Comparison of ENCODE assay signal across 1 cellular context in the genomic region with DNA sequence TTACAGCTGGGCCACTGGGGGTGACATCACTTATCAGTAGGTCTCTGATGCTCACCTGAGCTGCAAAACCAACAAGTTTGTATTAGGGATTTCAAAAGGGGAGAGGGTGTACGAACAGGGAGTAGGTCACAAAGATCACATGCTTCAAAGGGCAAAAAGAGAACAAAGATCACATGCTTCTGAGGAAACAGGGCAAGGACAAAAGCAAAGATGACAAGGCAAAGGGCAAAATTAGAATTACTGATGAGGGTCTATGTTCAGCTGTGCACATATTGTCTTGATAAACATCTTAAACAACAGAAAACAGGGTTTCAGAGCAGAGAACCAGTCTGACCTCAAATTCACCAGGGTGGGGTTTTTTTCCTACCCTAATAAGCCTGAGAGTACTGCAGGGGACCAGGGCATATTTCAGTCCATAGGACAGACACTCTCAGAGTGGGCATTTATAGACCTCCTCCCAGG.
TF ChIP-seq lines count a peak whose summit lies in the region.

No MANE protein-coding gene starts in this region.

TF ChIP-seq in HepG2, 621 proteins besides CTCF, POLR2A, EP300 and RAD21 (continued from another document and continues in another):
- TF ChIP-seq, protein P1, sequence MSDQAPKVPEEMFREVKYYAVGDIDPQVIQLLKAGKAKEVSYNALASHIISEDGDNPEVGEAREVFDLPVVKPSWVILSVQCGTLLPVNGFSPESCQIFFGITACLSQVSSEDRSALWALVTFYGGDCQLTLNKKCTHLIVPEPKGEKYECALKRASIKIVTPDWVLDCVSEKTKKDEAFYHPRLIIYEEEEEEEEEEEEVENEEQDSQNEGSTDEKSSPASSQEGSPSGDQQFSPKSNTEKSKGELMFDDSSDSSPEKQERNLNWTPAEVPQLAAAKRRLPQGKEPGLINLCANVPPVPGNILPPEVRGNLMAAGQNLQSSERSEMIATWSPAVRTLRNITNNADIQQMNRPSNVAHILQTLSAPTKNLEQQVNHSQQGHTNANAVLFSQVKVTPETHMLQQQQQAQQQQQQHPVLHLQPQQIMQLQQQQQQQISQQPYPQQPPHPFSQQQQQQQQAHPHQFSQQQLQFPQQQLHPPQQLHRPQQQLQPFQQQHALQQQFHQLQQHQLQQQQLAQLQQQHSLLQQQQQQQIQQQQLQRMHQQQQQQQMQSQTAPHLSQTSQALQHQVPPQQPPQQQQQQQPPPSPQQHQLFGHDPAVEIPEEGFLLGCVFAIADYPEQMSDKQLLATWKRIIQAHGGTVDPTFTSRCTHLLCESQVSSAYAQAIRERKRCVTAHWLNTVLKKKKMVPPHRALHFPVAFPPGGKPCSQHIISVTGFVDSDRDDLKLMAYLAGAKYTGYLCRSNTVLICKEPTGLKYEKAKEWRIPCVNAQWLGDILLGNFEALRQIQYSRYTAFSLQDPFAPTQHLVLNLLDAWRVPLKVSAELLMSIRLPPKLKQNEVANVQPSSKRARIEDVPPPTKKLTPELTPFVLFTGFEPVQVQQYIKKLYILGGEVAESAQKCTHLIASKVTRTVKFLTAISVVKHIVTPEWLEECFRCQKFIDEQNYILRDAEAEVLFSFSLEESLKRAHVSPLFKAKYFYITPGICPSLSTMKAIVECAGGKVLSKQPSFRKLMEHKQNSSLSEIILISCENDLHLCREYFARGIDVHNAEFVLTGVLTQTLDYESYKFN (CRISPR knock-in tag; conservative IDR thresholded peaks at IDR 0.05): peak; percentile 93
- 0 out of 2 replicates have a peak, but pooled peaks have one; percentile 55 for TF ChIP-seq ZFP90 (CRISPR knock-in tag; IDR thresholded peaks at IDR 0.05; ENCODE audit: borderline replicate concordance)
- peak; percentile 83 for TF ChIP-seq PITX1 (CRISPR knock-in tag; IDR thresholded peaks at IDR 0.05)
- peak; percentile 82 for TF ChIP-seq MED1 (CRISPR knock-in tag; IDR thresholded peaks at IDR 0.05)
- TF ChIP-seq ZNF747 (CRISPR knock-in tag; IDR thresholded peaks at IDR 0.05; ENCODE audit: borderline replicate concordance): 0 out of 2 replicates have a peak, but pooled peaks have one; percentile 58
- peak; percentile 58 for TF ChIP-seq CEBPG (CRISPR knock-in tag; IDR thresholded peaks at IDR 0.05)
- TF ChIP-seq LCORL (IDR thresholded peaks at IDR 0.05): peak; percentile 84
- TF ChIP-seq LCORL (CRISPR knock-in tag; IDR thresholded peaks at IDR 0.05): peak; percentile 62; the same call in 1 of the 2 replicates
- TF ChIP-seq SOX5 (CRISPR knock-in tag; IDR thresholded peaks at IDR 0.05; ENCODE audit: borderline replicate concordance): peak; percentile 98
- peak; percentile 80 for TF ChIP-seq RARA (CRISPR knock-in tag; IDR thresholded peaks at IDR 0.05)
- TF ChIP-seq, protein P2, sequence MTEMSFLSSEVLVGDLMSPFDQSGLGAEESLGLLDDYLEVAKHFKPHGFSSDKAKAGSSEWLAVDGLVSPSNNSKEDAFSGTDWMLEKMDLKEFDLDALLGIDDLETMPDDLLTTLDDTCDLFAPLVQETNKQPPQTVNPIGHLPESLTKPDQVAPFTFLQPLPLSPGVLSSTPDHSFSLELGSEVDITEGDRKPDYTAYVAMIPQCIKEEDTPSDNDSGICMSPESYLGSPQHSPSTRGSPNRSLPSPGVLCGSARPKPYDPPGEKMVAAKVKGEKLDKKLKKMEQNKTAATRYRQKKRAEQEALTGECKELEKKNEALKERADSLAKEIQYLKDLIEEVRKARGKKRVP (CRISPR knock-in tag; IDR thresholded peaks at IDR 0.05): 0 out of 4 replicates have a peak, but pooled peaks of 1 of the 2 experiments have one; percentile 29
- TF ChIP-seq, protein P3, sequence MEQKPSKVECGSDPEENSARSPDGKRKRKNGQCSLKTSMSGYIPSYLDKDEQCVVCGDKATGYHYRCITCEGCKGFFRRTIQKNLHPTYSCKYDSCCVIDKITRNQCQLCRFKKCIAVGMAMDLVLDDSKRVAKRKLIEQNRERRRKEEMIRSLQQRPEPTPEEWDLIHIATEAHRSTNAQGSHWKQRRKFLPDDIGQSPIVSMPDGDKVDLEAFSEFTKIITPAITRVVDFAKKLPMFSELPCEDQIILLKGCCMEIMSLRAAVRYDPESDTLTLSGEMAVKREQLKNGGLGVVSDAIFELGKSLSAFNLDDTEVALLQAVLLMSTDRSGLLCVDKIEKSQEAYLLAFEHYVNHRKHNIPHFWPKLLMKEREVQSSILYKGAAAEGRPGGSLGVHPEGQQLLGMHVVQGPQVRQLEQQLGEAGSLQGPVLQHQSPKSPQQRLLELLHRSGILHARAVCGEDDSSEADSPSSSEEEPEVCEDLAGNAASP (CRISPR knock-in tag; IDR thresholded peaks at IDR 0.05; ENCODE audit: borderline replicate concordance): peak; percentile 55; the same call in 1 of the 2 replicates
- TF ChIP-seq, protein P4, sequence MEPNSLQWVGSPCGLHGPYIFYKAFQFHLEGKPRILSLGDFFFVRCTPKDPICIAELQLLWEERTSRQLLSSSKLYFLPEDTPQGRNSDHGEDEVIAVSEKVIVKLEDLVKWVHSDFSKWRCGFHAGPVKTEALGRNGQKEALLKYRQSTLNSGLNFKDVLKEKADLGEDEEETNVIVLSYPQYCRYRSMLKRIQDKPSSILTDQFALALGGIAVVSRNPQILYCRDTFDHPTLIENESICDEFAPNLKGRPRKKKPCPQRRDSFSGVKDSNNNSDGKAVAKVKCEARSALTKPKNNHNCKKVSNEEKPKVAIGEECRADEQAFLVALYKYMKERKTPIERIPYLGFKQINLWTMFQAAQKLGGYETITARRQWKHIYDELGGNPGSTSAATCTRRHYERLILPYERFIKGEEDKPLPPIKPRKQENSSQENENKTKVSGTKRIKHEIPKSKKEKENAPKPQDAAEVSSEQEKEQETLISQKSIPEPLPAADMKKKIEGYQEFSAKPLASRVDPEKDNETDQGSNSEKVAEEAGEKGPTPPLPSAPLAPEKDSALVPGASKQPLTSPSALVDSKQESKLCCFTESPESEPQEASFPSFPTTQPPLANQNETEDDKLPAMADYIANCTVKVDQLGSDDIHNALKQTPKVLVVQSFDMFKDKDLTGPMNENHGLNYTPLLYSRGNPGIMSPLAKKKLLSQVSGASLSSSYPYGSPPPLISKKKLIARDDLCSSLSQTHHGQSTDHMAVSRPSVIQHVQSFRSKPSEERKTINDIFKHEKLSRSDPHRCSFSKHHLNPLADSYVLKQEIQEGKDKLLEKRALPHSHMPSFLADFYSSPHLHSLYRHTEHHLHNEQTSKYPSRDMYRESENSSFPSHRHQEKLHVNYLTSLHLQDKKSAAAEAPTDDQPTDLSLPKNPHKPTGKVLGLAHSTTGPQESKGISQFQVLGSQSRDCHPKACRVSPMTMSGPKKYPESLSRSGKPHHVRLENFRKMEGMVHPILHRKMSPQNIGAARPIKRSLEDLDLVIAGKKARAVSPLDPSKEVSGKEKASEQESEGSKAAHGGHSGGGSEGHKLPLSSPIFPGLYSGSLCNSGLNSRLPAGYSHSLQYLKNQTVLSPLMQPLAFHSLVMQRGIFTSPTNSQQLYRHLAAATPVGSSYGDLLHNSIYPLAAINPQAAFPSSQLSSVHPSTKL (CRISPR knock-in tag; IDR thresholded peaks at IDR 0.05): peak; percentile 93
- TF ChIP-seq ZSCAN31 (CRISPR knock-in tag; IDR thresholded peaks at IDR 0.05; ENCODE audit: low read depth): peak; percentile 54; the same call in 1 of the 2 replicates
- TF ChIP-seq, protein P5, sequence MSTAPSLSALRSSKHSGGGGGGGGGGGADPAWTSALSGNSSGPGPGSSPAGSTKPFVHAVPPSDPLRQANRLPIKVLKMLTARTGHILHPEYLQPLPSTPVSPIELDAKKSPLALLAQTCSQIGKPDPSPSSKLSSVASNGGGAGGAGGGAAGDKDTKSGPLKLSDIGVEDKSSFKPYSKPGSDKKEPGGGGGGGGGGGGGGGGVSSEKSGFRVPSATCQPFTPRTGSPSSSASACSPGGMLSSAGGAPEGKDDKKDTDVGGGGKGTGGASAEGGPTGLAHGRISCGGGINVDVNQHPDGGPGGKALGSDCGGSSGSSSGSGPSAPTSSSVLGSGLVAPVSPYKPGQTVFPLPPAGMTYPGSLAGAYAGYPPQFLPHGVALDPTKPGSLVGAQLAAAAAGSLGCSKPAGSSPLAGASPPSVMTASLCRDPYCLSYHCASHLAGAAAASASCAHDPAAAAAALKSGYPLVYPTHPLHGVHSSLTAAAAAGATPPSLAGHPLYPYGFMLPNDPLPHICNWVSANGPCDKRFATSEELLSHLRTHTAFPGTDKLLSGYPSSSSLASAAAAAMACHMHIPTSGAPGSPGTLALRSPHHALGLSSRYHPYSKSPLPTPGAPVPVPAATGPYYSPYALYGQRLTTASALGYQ (CRISPR knock-in tag; IDR thresholded peaks at IDR 0.05): peak; percentile 88
- TF ChIP-seq GFI1 (CRISPR knock-in tag; IDR thresholded peaks at IDR 0.05; ENCODE audit: borderline replicate concordance): peak; percentile 61; the same call in 1 of the 2 replicates
- TF ChIP-seq NCOA2 (CRISPR knock-in tag; IDR thresholded peaks at IDR 0.05): peak; percentile 86
- 0 out of 2 replicates have a peak, but pooled peaks have one; percentile 16 for TF ChIP-seq ZNF629 (CRISPR knock-in tag; conservative IDR thresholded peaks at IDR 0.05)
- TF ChIP-seq, protein P6, sequence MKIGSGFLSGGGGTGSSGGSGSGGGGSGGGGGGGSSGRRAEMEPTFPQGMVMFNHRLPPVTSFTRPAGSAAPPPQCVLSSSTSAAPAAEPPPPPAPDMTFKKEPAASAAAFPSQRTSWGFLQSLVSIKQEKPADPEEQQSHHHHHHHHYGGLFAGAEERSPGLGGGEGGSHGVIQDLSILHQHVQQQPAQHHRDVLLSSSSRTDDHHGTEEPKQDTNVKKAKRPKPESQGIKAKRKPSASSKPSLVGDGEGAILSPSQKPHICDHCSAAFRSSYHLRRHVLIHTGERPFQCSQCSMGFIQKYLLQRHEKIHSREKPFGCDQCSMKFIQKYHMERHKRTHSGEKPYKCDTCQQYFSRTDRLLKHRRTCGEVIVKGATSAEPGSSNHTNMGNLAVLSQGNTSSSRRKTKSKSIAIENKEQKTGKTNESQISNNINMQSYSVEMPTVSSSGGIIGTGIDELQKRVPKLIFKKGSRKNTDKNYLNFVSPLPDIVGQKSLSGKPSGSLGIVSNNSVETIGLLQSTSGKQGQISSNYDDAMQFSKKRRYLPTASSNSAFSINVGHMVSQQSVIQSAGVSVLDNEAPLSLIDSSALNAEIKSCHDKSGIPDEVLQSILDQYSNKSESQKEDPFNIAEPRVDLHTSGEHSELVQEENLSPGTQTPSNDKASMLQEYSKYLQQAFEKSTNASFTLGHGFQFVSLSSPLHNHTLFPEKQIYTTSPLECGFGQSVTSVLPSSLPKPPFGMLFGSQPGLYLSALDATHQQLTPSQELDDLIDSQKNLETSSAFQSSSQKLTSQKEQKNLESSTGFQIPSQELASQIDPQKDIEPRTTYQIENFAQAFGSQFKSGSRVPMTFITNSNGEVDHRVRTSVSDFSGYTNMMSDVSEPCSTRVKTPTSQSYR (CRISPR knock-in tag; IDR thresholded peaks at IDR 0.05; ENCODE audit: borderline replicate concordance): peak; percentile 55; the same call in 1 of the 2 replicates
- TF ChIP-seq SALL1 (CRISPR knock-in tag; IDR thresholded peaks at IDR 0.05): peak; percentile 72; the same call in 1 of the 2 replicates
- TF ChIP-seq, protein P7, sequence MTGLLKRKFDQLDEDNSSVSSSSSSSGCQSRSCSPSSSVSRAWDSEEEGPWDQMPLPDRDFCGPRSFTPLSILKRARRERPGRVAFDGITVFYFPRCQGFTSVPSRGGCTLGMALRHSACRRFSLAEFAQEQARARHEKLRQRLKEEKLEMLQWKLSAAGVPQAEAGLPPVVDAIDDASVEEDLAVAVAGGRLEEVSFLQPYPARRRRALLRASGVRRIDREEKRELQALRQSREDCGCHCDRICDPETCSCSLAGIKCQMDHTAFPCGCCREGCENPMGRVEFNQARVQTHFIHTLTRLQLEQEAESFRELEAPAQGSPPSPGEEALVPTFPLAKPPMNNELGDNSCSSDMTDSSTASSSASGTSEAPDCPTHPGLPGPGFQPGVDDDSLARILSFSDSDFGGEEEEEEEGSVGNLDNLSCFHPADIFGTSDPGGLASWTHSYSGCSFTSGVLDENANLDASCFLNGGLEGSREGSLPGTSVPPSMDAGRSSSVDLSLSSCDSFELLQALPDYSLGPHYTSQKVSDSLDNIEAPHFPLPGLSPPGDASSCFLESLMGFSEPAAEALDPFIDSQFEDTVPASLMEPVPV (CRISPR knock-in tag; IDR thresholded peaks at IDR 0.05): 0 out of 2 replicates have a peak, but pooled peaks have one; percentile 40
- TF ChIP-seq, protein P8, sequence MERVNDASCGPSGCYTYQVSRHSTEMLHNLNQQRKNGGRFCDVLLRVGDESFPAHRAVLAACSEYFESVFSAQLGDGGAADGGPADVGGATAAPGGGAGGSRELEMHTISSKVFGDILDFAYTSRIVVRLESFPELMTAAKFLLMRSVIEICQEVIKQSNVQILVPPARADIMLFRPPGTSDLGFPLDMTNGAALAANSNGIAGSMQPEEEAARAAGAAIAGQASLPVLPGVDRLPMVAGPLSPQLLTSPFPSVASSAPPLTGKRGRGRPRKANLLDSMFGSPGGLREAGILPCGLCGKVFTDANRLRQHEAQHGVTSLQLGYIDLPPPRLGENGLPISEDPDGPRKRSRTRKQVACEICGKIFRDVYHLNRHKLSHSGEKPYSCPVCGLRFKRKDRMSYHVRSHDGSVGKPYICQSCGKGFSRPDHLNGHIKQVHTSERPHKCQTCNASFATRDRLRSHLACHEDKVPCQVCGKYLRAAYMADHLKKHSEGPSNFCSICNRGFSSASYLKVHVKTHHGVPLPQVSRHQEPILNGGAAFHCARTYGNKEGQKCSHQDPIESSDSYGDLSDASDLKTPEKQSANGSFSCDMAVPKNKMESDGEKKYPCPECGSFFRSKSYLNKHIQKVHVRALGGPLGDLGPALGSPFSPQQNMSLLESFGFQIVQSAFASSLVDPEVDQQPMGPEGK (CRISPR knock-in tag; IDR thresholded peaks at IDR 0.05): peak; percentile 59; the same call in 1 of the 2 replicates
- TF ChIP-seq DNMT3B (CRISPR knock-in tag; conservative IDR thresholded peaks at IDR 0.05): 0 out of 2 replicates have a peak, but pooled peaks have one; percentile 73
- peak; percentile 81 for TF ChIP-seq FOXO1 (CRISPR knock-in tag; IDR thresholded peaks at IDR 0.05)
- peak; percentile 68; the same call in 1 of the 2 replicates for TF ChIP-seq HDAC2 (CRISPR knock-in tag; IDR thresholded peaks at IDR 0.05)
- 0 out of 2 replicates have a peak, but pooled peaks have one; percentile 37 for TF ChIP-seq ZMYM4 (CRISPR knock-in tag; IDR thresholded peaks at IDR 0.05)
- peak; percentile 89 for TF ChIP-seq GATAD2A (CRISPR knock-in tag; IDR thresholded peaks at IDR 0.05)
- TF ChIP-seq, protein P9, sequence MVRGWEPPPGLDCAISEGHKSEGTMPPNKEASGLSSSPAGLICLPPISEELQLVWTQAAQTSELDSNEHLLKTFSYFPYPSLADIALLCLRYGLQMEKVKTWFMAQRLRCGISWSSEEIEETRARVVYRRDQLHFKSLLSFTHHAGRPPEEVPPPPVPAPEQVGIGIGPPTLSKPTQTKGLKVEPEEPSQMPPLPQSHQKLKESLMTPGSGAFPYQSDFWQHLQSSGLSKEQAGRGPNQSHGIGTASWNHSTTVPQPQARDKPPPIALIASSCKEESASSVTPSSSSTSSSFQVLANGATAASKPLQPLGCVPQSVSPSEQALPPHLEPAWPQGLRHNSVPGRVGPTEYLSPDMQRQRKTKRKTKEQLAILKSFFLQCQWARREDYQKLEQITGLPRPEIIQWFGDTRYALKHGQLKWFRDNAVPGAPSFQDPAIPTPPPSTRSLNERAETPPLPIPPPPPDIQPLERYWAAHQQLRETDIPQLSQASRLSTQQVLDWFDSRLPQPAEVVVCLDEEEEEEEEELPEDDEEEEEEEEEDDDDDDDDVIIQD (CRISPR knock-in tag; IDR thresholded peaks at IDR 0.05; ENCODE audit: low read depth): 0 out of 2 replicates have a peak, but pooled peaks have one; percentile 41
- peak; percentile 66; the same call in 1 of the 2 replicates for TF ChIP-seq NR2C2 (CRISPR knock-in tag; IDR thresholded peaks at IDR 0.05; ENCODE audit: borderline replicate concordance)
- 0 out of 2 replicates have a peak, but pooled peaks have one; percentile 23 for TF ChIP-seq MEIS2 (CRISPR knock-in tag; IDR thresholded peaks at IDR 0.05)
- peak; percentile 82 for TF ChIP-seq HHEX (CRISPR knock-in tag; IDR thresholded peaks at IDR 0.05)
- TF ChIP-seq NFIC (IDR thresholded peaks at IDR 0.05; ENCODE audit: low read length): peak; percentile 56; the same call in 1 of the 2 replicates
- peak; percentile 68; the same call in 1 of the 2 replicates for TF ChIP-seq ZNF205 (CRISPR knock-in tag; IDR thresholded peaks at IDR 0.05)
- 0 out of 2 replicates have a peak, but pooled peaks have one; percentile 33 for TF ChIP-seq THAP11 (CRISPR knock-in tag; IDR thresholded peaks at IDR 0.05)
